In genomic region chr6:69791065-69791471, GRCh38 we compare ENCODE assay signal across 8 cellular contexts. TPM values are rescaled to one million over a fixed set of nuclear protein-coding genes. Genes with fewer than 3 reads are reported as not detected.
A peak's percentile ranks its signal among the peaks of the same experiment; 100 is the strongest.
DNase-seq lines count a peak whose midpoint lies in the region; ATAC-seq and TF ChIP-seq lines count a peak whose summit lies in the region.

No MANE protein-coding gene starts in this region.

- H3K27me3 ChIP-seq in endodermal cell (ENCODE audit: control insufficient read depth, insufficient read depth, low read length, poor library complexity, severe bottlenecking): no peaks in the 10 kb centered on the region
- no peaks in the 10 kb centered on the region for H3K27me3 ChIP-seq in gastrocnemius medialis
- no peaks in the 10 kb centered on the region for H3K27me3 ChIP-seq in CD4-positive, alpha-beta T cell (ENCODE audit: control insufficient read depth, insufficient read depth, low read length)

- no peaks in the 10 kb centered on the region for H3K27me3 Mint-ChIP-seq in endodermal cell (ENCODE audit: insufficient read depth)
- H3K27me3 Mint-ChIP-seq in activated CD4-positive, alpha-beta memory T cell treated with anti-CD3 and anti-CD28 coated beads for 36 hours: no peaks in the 10 kb centered on the region
- H3K27me3 Mint-ChIP-seq in activated CD8-positive, alpha-beta T cell treated with anti-CD3 and anti-CD28 coated beads, Interleukin-2, amount 10 ng/mL, durations not matched to agents 7 days and 5 days (ENCODE audit: low read depth): no peaks in the 10 kb centered on the region
- H3K27me3 Mint-ChIP-seq in CD4-positive, alpha-beta T cell: no peaks in the 10 kb centered on the region

- H3K9me3 ChIP-seq in endodermal cell (ENCODE audit: control insufficient read depth, low read length) (no peaks in the 10 kb centered on the region), gastrocnemius medialis (no peaks in the 10 kb centered on the region)
- H3K9me3 ChIP-seq in CD4-positive, alpha-beta T cell (ENCODE audit: control insufficient read depth, low read length): no peaks in the 10 kb centered on the region

- H3K4me1 Mint-ChIP-seq in endodermal cell: peaks cover 30% of the 10 kb centered on the region
- peaks cover 57% of the 10 kb centered on the region for H3K4me1 Mint-ChIP-seq in activated CD4-positive, alpha-beta memory T cell treated with anti-CD3 and anti-CD28 coated beads for 36 hours (ENCODE audit: low read depth)
- H3K4me1 Mint-ChIP-seq in activated CD8-positive, alpha-beta T cell treated with anti-CD3 and anti-CD28 coated beads, Interleukin-2, amount 10 ng/mL, durations not matched to agents 7 days and 5 days (ENCODE audit: low read depth): peaks cover 30% of the 10 kb centered on the region
- H3K4me1 Mint-ChIP-seq in CD4-positive, alpha-beta T cell (ENCODE audit: low read depth): peaks cover 73% of the 10 kb centered on the region

- CTCF ChIA-PET in activated CD4-positive, alpha-beta memory T cell treated with anti-CD3 and anti-CD28 coated beads for 36 hours (lab: Charles Lee): interaction anchor here (0.9 to 1.4 kb wide), 3 partner anchors 10 to 317 kb away, joined by 3 to 4 read pairs (median 4); no protein-coding TSS in a partner anchor
- CTCF ChIA-PET in activated CD8-positive, alpha-beta T cell treated with anti-CD3 and anti-CD28 coated beads, Interleukin-2, amount 10 ng/mL, durations not matched to agents 7 days and 5 days (lab: Charles Lee): no interaction called here
- CTCF ChIA-PET in CD4-positive, alpha-beta T cell (lab: Charles Lee): interaction anchor here (1.0 kb wide), 1 partner anchor 10 kb away, joined by 3 read pairs; no protein-coding TSS in a partner anchor

- DNase-seq in endodermal cell (no peak), gastrocnemius medialis (no peak), epidermal melanocyte (ENCODE audit: insufficient read length, low spot score) (no peak)
- no peak for DNase-seq in activated CD4-positive, alpha-beta memory T cell treated with anti-CD3 and anti-CD28 coated beads for 36 hours
- no peak for DNase-seq in activated CD8-positive, alpha-beta T cell treated with anti-CD3 and anti-CD28 coated beads, Interleukin-2, amount 10 ng/mL, durations not matched to agents 7 days and 5 days
- DNase-seq in CD4-positive, alpha-beta T cell: no peak

- peak; percentile 31 for ATAC-seq in GM19455 (IDR thresholded peaks at IDR 0.05; ENCODE audit: unreplicated experiment)
- peak; percentile 46 for ATAC-seq in HG03139 (IDR thresholded peaks at IDR 0.05; ENCODE audit: unreplicated experiment)
- peak; percentile 51 to 56 for ATAC-seq in gastrocnemius medialis
- ATAC-seq in activated CD8-positive, alpha-beta T cell treated with anti-CD3 and anti-CD28 coated beads, Interleukin-2, amount 10 ng/mL, durations not matched to agents 7 days and 5 days: no peak
- no peak for ATAC-seq in CD4-positive, alpha-beta T cell (ENCODE audit: poor library complexity)

- H3K4me3 ChIP-seq in endodermal cell (ENCODE audit: low read length): peak overlapping the region; percentile 21
- H3K4me3 ChIP-seq in gastrocnemius medialis: no peak overlapping the region

- in situ Hi-C loops in gastrocnemius medialis (cut with MboI; ENCODE audit: low sequenced_read_pairs in 4 of 4): loop anchor here in 1 of 4 donors (25.0 kb wide), 1 partner anchor 771 kb away; the partner anchor contains the start of gene SDHAF4

- peaks cover 35% of the 10 kb centered on the region for H3K36me3 ChIP-seq in endodermal cell (ENCODE audit: control insufficient read depth, insufficient read depth, low read length)
- H3K36me3 ChIP-seq in gastrocnemius medialis: no peaks in the 10 kb centered on the region

- H3K27ac ChIP-seq in endodermal cell (ENCODE audit: low read depth, low read length) (no peak overlapping the region), gastrocnemius medialis (peak overlapping the region; percentile 67 to 77 (median 74))
- H3K27ac ChIP-seq in CD4-positive, alpha-beta T cell (ENCODE audit: low read depth, low read length): no peak overlapping the region

- intact Hi-C loops in gastrocnemius medialis (cut with DNase I; ENCODE audit: low total_unique reads): loop anchor here (5.0 kb wide), 1 partner anchor 59 kb away; no protein-coding TSS in a partner anchor
- intact Hi-C loops in activated CD4-positive, alpha-beta memory T cell treated with anti-CD3 and anti-CD28 coated beads for 36 hours (cut with micrococcal nuclease): no loop called here
- intact Hi-C loops in CD4-positive, alpha-beta T cell (cut with DNase I, micrococcal nuclease): loop anchor here (10.0 kb wide), 3 partner anchors 624 to 874 kb away; partner anchors contain the start of genes FAM135A (in 2 of the 2), SDHAF4 (in 1 of the 2) and SMAP1 (in 1 of the 2)

- POLR2A ChIA-PET in activated CD4-positive, alpha-beta memory T cell treated with anti-CD3 and anti-CD28 coated beads for 36 hours (lab: Charles Lee): no interaction called here
- POLR2A ChIA-PET in activated CD8-positive, alpha-beta T cell treated with anti-CD3 and anti-CD28 coated beads, Interleukin-2, amount 10 ng/mL, durations not matched to agents 7 days and 5 days (lab: Charles Lee): no interaction called here
- POLR2A ChIA-PET in CD4-positive, alpha-beta T cell (lab: Charles Lee): no interaction called here

- H3K36me3 Mint-ChIP-seq in endodermal cell (ENCODE audit: low read depth): peaks cover 16% of the 10 kb centered on the region
- H3K36me3 Mint-ChIP-seq in activated CD4-positive, alpha-beta memory T cell treated with anti-CD3 and anti-CD28 coated beads for 36 hours: peaks cover 20% of the 10 kb centered on the region
- peaks cover 29% of the 10 kb centered on the region for H3K36me3 Mint-ChIP-seq in activated CD8-positive, alpha-beta T cell treated with anti-CD3 and anti-CD28 coated beads, Interleukin-2, amount 10 ng/mL, durations not matched to agents 7 days and 5 days (ENCODE audit: low read depth)
- H3K36me3 Mint-ChIP-seq in CD4-positive, alpha-beta T cell (ENCODE audit: low read depth): peaks cover 43% of the 10 kb centered on the region

- peaks cover 20% of the 10 kb centered on the region for H3K4me1 ChIP-seq in endodermal cell (ENCODE audit: control insufficient read depth, insufficient read depth, low read length)
- peaks cover 44 to 53% of the 10 kb centered on the region in 2 donors for H3K4me1 ChIP-seq in gastrocnemius medialis

- H3K9me3 Mint-ChIP-seq in endodermal cell: no peaks in the 10 kb centered on the region
- no peaks in the 10 kb centered on the region for H3K9me3 Mint-ChIP-seq in activated CD4-positive, alpha-beta memory T cell treated with anti-CD3 and anti-CD28 coated beads for 36 hours
- H3K9me3 Mint-ChIP-seq in activated CD8-positive, alpha-beta T cell treated with anti-CD3 and anti-CD28 coated beads, Interleukin-2, amount 10 ng/mL, durations not matched to agents 7 days and 5 days (ENCODE audit: insufficient read depth): no peaks in the 10 kb centered on the region
- no peaks in the 10 kb centered on the region for H3K9me3 Mint-ChIP-seq in CD4-positive, alpha-beta T cell

- no peak for TF ChIP-seq POLR2A in gastrocnemius medialis (IDR thresholded peaks at IDR 0.05)

- no peak overlapping the region for H3K9ac ChIP-seq in endodermal cell (ENCODE audit: extremely low read depth, low read length, poor library complexity, severe bottlenecking)

- no peak overlapping the region for H3K4me3 Mint-ChIP-seq in endodermal cell
- H3K4me3 Mint-ChIP-seq in activated CD4-positive, alpha-beta memory T cell treated with anti-CD3 and anti-CD28 coated beads for 36 hours: no peak overlapping the region
- no peak overlapping the region for H3K4me3 Mint-ChIP-seq in activated CD8-positive, alpha-beta T cell treated with anti-CD3 and anti-CD28 coated beads, Interleukin-2, amount 10 ng/mL, durations not matched to agents 7 days and 5 days
- no peak overlapping the region for H3K4me3 Mint-ChIP-seq in CD4-positive, alpha-beta T cell

- TF ChIP-seq CTCF in endodermal cell (conservative IDR thresholded peaks at IDR 0.05) (no peak), gastrocnemius medialis (IDR thresholded peaks at IDR 0.05 in 4 of 5, conservative IDR thresholded peaks at IDR 0.05 in 1 of 5) (no peak)
- no peak for TF ChIP-seq CTCF in CD4-positive, alpha-beta T cell (IDR thresholded peaks at IDR 0.05)

- H3K27ac Mint-ChIP-seq in endodermal cell: peak overlapping the region; percentile 16
- no peak overlapping the region for H3K27ac Mint-ChIP-seq in activated CD4-positive, alpha-beta memory T cell treated with anti-CD3 and anti-CD28 coated beads for 36 hours
- no peak overlapping the region for H3K27ac Mint-ChIP-seq in activated CD8-positive, alpha-beta T cell treated with anti-CD3 and anti-CD28 coated beads, Interleukin-2, amount 10 ng/mL, durations not matched to agents 7 days and 5 days
- no peak overlapping the region for H3K27ac Mint-ChIP-seq in CD4-positive, alpha-beta T cell

- WGBS in endodermal cell (ENCODE audit: insufficient coverage in 1 of 2, insufficient read length in 1 of 2), 2 experiments: 61 to 83% methylated on average over 2 of the region's 2 CpGs

RNA-seq across cellular contexts. Expression of gene LMBRD1, which starts 5.7 kb away (rescaled TPM):
- total RNA-seq in endodermal cell (10 to 100 TPM; 30.1 to 34.8 TPM), gastrocnemius medialis (10 to 100 TPM; 24.4 to 32.9 (median 28.9) TPM)
- 30.5 TPM for polyA plus RNA-seq in endodermal cell (2013, experiment 1 of 2)
- 30.9 TPM for polyA plus RNA-seq in endodermal cell (2013, experiment 2 of 2)
- total RNA-seq in activated CD4-positive, alpha-beta memory T cell treated with anti-CD3 and anti-CD28 coated beads for 36 hours: 10 to 100 TPM; 17.4 to 18.2 TPM
- total RNA-seq in activated CD8-positive, alpha-beta T cell treated with anti-CD3 and anti-CD28 coated beads, Interleukin-2, amount 10 ng/mL, durations not matched to agents 7 days and 5 days: 10 to 100 TPM; 19.6 to 22.5 TPM
- 10 to 100 TPM; 40.3 to 42.0 TPM for total RNA-seq in CD4-positive, alpha-beta T cell

Comparison
In these comparisons a context has a peak if more than half of its experiments do, and no peak if none do; other contexts are left out.
1. ATAC-seq: peak in GM19455 (single experiment), HG03139 (single experiment) and gastrocnemius medialis (2 of 2); none in activated CD8-positive, alpha-beta T cell treated with anti-CD3 and anti-CD28 coated beads, Interleukin-2, amount 10 ng/mL, durations not matched to agents 7 days and 5 days (single experiment) and CD4-positive, alpha-beta T cell (single experiment).
2. H3K27ac ChIP-seq: peak in gastrocnemius medialis (4 of 4); none in endodermal cell (single experiment) and CD4-positive, alpha-beta T cell (single experiment).